ENCODE assay signal across 8 cellular contexts in the genomic region with DNA sequence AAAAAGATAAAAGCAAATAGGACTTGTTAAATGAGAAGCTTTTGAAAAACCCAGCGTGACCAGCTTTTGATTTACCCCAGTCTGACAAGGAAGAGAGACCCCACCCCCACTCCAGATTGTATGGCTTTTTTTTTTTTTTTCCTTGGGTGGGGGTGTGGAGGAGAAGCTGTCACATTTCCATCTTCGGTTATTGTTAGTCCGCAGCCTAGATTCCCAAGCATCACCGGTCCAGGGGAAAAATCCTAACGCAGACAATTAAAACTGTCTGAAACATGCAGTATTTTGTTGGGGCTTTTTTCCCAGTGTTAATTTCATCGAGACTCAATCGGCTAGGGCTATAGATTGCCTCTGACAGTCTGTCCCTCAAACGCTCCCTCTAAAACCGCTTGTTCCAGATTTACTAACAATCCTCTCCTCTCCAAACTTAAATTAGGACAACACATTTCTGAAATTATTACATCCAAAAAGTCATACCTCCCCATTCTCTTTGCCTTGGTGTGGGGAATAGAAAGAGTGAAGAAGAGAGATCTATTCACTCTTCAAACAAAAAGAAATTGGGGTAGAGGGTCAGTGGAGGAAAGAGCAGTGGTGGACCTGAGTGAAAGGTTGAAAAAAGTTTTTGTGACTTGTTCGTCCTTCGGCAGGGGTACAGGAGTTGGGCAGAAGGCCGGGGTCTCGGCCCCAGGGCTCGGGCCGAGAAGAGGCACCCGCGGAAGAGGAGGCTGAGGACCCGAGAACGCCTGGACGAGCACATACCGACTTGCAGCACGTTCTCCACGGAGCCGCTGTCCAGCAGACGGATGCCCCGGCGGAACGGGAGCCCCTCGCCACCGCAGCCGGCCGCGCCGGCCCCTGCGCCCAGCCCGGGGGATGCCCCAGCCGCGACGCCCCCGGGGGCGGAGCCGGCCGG. TPM values are rescaled to one million over a fixed set of nuclear protein-coding genes. Genes with fewer than 3 reads are reported as not detected.
DNase-seq lines count a peak whose midpoint lies in the region; TF ChIP-seq lines count a peak whose summit lies in the region.

No MANE protein-coding gene starts in this region.

- H3K4me3 Mint-ChIP-seq in activated CD4-positive, alpha-beta T cell treated with anti-CD3 and anti-CD28 coated beads, Interleukin-2, amount 10 ng/mL, durations not matched to agents 24 days and 14 days: peak overlapping the region; percentile 81
- H3K4me3 Mint-ChIP-seq in endothelial cell (ENCODE audit: unreplicated experiment) (peak overlapping the region; percentile 94), mesothelial cell of epicardium (peak overlapping the region; percentile 78)

- H3K4me1 Mint-ChIP-seq in activated CD4-positive, alpha-beta T cell treated with anti-CD3 and anti-CD28 coated beads, Interleukin-2, amount 10 ng/mL, durations not matched to agents 24 days and 14 days: peaks cover 12% of the 10 kb centered on the region
- peaks cover 7% of the 10 kb centered on the region for H3K4me1 Mint-ChIP-seq in endothelial cell (ENCODE audit: unreplicated experiment)
- H3K4me1 Mint-ChIP-seq in mesothelial cell of epicardium: peaks cover 15% of the 10 kb centered on the region

- H3K9me3 Mint-ChIP-seq in activated CD4-positive, alpha-beta T cell treated with anti-CD3 and anti-CD28 coated beads, Interleukin-2, amount 10 ng/mL, durations not matched to agents 24 days and 14 days: no peaks in the 10 kb centered on the region
- H3K9me3 Mint-ChIP-seq in endothelial cell (ENCODE audit: unreplicated experiment) (no peaks in the 10 kb centered on the region), mesothelial cell of epicardium (no peaks in the 10 kb centered on the region)

- H3K4me1 ChIP-seq in thymus (ENCODE audit: control insufficient read depth, insufficient read depth, low read length): no peaks in the 10 kb centered on the region

- peaks cover 1% of the 10 kb centered on the region for H3K36me3 Mint-ChIP-seq in activated CD4-positive, alpha-beta T cell treated with anti-CD3 and anti-CD28 coated beads, Interleukin-2, amount 10 ng/mL, durations not matched to agents 24 days and 14 days (ENCODE audit: low read depth)
- H3K36me3 Mint-ChIP-seq in endothelial cell (ENCODE audit: low read depth, unreplicated experiment) (peaks cover 4% of the 10 kb centered on the region), mesothelial cell of epicardium (no peaks in the 10 kb centered on the region)

- H3K36me3 ChIP-seq in thymus (ENCODE audit: control insufficient read depth, insufficient read depth): no peaks in the 10 kb centered on the region

- peaks cover 56% of the 10 kb centered on the region for H3K27me3 Mint-ChIP-seq in activated CD4-positive, alpha-beta T cell treated with anti-CD3 and anti-CD28 coated beads, Interleukin-2, amount 10 ng/mL, durations not matched to agents 24 days and 14 days
- H3K27me3 Mint-ChIP-seq in endothelial cell (ENCODE audit: unreplicated experiment) (peaks cover 4% of the 10 kb centered on the region), mesothelial cell of epicardium (ENCODE audit: low read depth) (peaks cover 75% of the 10 kb centered on the region)

- 4% methylated on average over 43 of the region's 43 CpGs for WGBS in thymus

- DNase-seq in activated CD4-positive, CD25-positive, alpha-beta regulatory T cell treated with anti-CD3 and anti-CD28 coated beads, Interleukin-2, amount 50 U/mL, for 72 hours: peak; percentile 36
- DNase-seq in activated CD4-positive, CD25-positive, alpha-beta regulatory T cell (lab: John Stamatoyannopoulos, UW): no peak
- DNase-seq in LoVo (ENCODE audit: low spot score): peak; percentile 24
- DNase-seq in activated CD4-positive, alpha-beta T cell treated with anti-CD3 and anti-CD28 coated beads, Interleukin-2, amount 10 ng/mL, durations not matched to agents 24 days and 14 days: peak; percentile 67
- DNase-seq in endothelial cell (ENCODE audit: low spot score): peak; percentile 65
- peak in 1 of 2 experiments; percentile 57 for DNase-seq in mesothelial cell of epicardium (ENCODE audit: low spot score in 2 of 2, unreplicated experiment in 2 of 2)
- DNase-seq in COLO829 (ENCODE audit: low spot score): no peak

- H3K9me3 ChIP-seq in thymus (ENCODE audit: control insufficient read depth): no peaks in the 10 kb centered on the region

- no peak overlapping the region for H3K27ac ChIP-seq in thymus (ENCODE audit: low read depth)

- peak overlapping the region; percentile 57 for H3K27ac Mint-ChIP-seq in activated CD4-positive, alpha-beta T cell treated with anti-CD3 and anti-CD28 coated beads, Interleukin-2, amount 10 ng/mL, durations not matched to agents 24 days and 14 days
- H3K27ac Mint-ChIP-seq in endothelial cell (ENCODE audit: unreplicated experiment): peak overlapping the region; percentile 1
- peak overlapping the region; percentile 42 for H3K27ac Mint-ChIP-seq in mesothelial cell of epicardium

- intact Hi-C loops in activated CD4-positive, alpha-beta T cell treated with anti-CD3 and anti-CD28 coated beads, Interleukin-2, amount 10 ng/mL, durations not matched to agents 24 days and 14 days (cut with micrococcal nuclease): no loop called here

- TF ChIP-seq CTCF in endothelial cell (IDR thresholded peaks at IDR 0.05; ENCODE audit: unreplicated experiment) (no peak), mesothelial cell of epicardium (IDR thresholded peaks at IDR 0.05; ENCODE audit: unreplicated experiment) (no peak)

- peaks cover 33% of the 10 kb centered on the region for H3K27me3 ChIP-seq in thymus (ENCODE audit: control insufficient read depth, insufficient read depth)

- H3K4me3 ChIP-seq in thymus (ENCODE audit: low read length): peak overlapping the region; percentile 72

RNA-seq across cellular contexts. Expression of gene ZSWIM5, which starts 1.1 kb away (rescaled TPM):
- total RNA-seq in activated CD4-positive, alpha-beta T cell treated with anti-CD3 and anti-CD28 coated beads, Interleukin-2, amount 10 ng/mL, durations not matched to agents 24 days and 14 days: 0.12 and 0.14 TPM in 2 replicates
- 6.6 TPM for total RNA-seq in endothelial cell (ENCODE audit: unreplicated experiment)
- 2.0 to 2.5 TPM (median 2.4 TPM) in 3 replicates for total RNA-seq in mesothelial cell of epicardium
- polyA plus RNA-seq in thymus: 0.39 TPM

Comparison
In these comparisons a context has a peak if more than half of its experiments do, and no peak if none do; other contexts are left out.
1. DNase-seq: peak in activated CD4-positive, CD25-positive, alpha-beta regulatory T cell treated with anti-CD3 and anti-CD28 coated beads, Interleukin-2, amount 50 U/mL, for 72 hours (single experiment), LoVo (single experiment), activated CD4-positive, alpha-beta T cell treated with anti-CD3 and anti-CD28 coated beads, Interleukin-2, amount 10 ng/mL, durations not matched to agents 24 days and 14 days (single experiment) and endothelial cell (single experiment); none in activated CD4-positive, CD25-positive, alpha-beta regulatory T cell (0 of 4) and COLO829 (single experiment).
2. H3K27ac Mint-ChIP-seq: peak in every context shown above with its lines; median percentile 57 in activated CD4-positive, alpha-beta T cell treated with anti-CD3 and anti-CD28 coated beads, Interleukin-2, amount 10 ng/mL, durations not matched to agents 24 days and 14 days; 42 in mesothelial cell of epicardium; 1 in endothelial cell.
3. Peak in every context shown above with its lines, with median percentiles within 50 percentile points of each other: H3K4me3 Mint-ChIP-seq.